14 cellular contexts compared by ENCODE assay signal in the genomic region with DNA sequence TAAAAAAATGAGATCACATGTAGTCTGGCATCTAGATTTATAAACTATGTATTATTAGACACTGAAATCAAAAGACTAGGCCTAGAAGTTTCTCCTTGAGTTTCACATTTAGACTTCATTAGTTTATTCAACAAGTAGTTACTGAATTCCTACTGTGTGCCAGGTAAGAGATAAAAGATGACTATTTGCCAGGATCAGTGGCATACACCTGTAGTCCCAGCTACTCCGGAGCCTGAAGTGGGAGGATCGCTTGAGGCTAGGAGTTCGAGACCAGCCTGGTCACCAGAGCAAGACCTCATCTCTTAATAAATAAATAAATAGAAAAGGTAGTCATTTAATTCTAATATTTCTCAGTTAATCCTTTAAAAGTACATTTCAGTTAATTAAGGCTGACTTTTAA. TPM values are rescaled to one million over a fixed set of nuclear protein-coding genes. Genes with fewer than 3 reads are reported as not detected.
A peak's percentile ranks its signal among the peaks of the same experiment; 100 is the strongest.
DNase-seq lines count a peak whose midpoint lies in the region; ATAC-seq and TF ChIP-seq lines count a peak whose summit lies in the region.
"Had no signal": no experiment of that assay in that cellular context is flagged by ENCODE, and none has a peak within 500 bp of the region (broad histone marks: within the 10 kb centered on the region; RNA-seq: fewer than 3 reads in every experiment).

No MANE protein-coding gene starts in this region.

- H3K4me3 ChIP-seq in breast epithelium, result no peak overlapping the region
- no peak overlapping the region for H3K4me3 ChIP-seq in SK-N-MC
- peak overlapping the region; percentile 91 to 96 for H3K4me3 ChIP-seq in foreskin fibroblast (ENCODE audit: low read depth in 1 of 2, low read length in 2 of 2)

- POLR2A ChIA-PET in MCF 10A (lab: Yijun Ruan, JAX), result interaction anchor here (0.9 kb wide), 1 partner anchor 377 kb away, joined by 3 read pairs; no protein-coding TSS in a partner anchor

- H3K4me1 ChIP-seq in breast epithelium, result no peaks in the 10 kb centered on the region

- no peaks in the 10 kb centered on the region for H3K27me3 ChIP-seq in breast epithelium
- H3K27me3 ChIP-seq: adrenal gland, gastrocnemius medialis, uterus had no signal

- H3K27ac Mint-ChIP-seq in MCF 10A (ENCODE audit: low read depth, unreplicated experiment), result peak overlapping the region; percentile 94
- H3K27ac Mint-ChIP-seq in type B pancreatic cell, result no peak overlapping the region

- intact Hi-C loops in MCF 10A (cut with micrococcal nuclease) (no loop called here), breast epithelium (cut with DNase I; ENCODE audit: low total_unique reads) (no loop called here)

- H3K36me3 ChIP-seq in breast epithelium, result no peaks in the 10 kb centered on the region
- peaks cover 28% of the 10 kb centered on the region for H3K36me3 ChIP-seq in SK-N-MC (ENCODE audit: insufficient read depth, low read length)
- H3K36me3 ChIP-seq: uterus had no signal

- H3K9me3 Mint-ChIP-seq in MCF 10A (ENCODE audit: unreplicated experiment) (no peaks in the 10 kb centered on the region), type B pancreatic cell (no peaks in the 10 kb centered on the region)
- H3K9me3 Mint-ChIP-seq: T-helper 1 cell treated with Interleukin-12 subunit alpha and Interleukin-12 subunit beta and Interleukin-4 antibody, amounts not matched to agents 30 μg/mL and 1 μg/mL, for 36 hours had no signal

- H3K27ac ChIP-seq in breast epithelium (no peak overlapping the region), SK-N-MC (no peak overlapping the region)
- H3K27ac ChIP-seq: adrenal gland, uterus had no signal

- no peak for TF ChIP-seq CTCF in MCF 10A (IDR thresholded peaks at IDR 0.05; ENCODE audit: unreplicated experiment)
- TF ChIP-seq CTCF in breast epithelium (IDR thresholded peaks at IDR 0.05), result no peak
- no peak for TF ChIP-seq CTCF in foreskin fibroblast (IDR thresholded peaks at IDR 0.05; ENCODE audit: low read depth, low read length)
- no peak for TF ChIP-seq CTCF in type B pancreatic cell (conservative IDR thresholded peaks at IDR 0.05)

- H3K9ac ChIP-seq in SK-N-MC (ENCODE audit: insufficient read length), result peak overlapping the region; percentile 81

- BruUV-seq in MCF 10A (replicated peaks; lab: Mats Ljungman, UMichigan), result no TSS peak

- no peak for TF ChIP-seq POLR2A in breast epithelium (IDR thresholded peaks at IDR 0.05)

- H3K36me3 Mint-ChIP-seq in MCF 10A (ENCODE audit: insufficient read depth, unreplicated experiment), result peaks cover 30% of the 10 kb centered on the region
- H3K36me3 Mint-ChIP-seq in type B pancreatic cell, result peaks cover 19% of the 10 kb centered on the region

- ATAC-seq in HG03097 (IDR thresholded peaks at IDR 0.05; ENCODE audit: low FRiP score, unreplicated experiment) (no peak), HG02981 (IDR thresholded peaks at IDR 0.05; ENCODE audit: unreplicated experiment) (no peak)
- ATAC-seq: gastrocnemius medialis had no signal

- H3K9me3 ChIP-seq in breast epithelium, result no peaks in the 10 kb centered on the region
- H3K9me3 ChIP-seq in SK-N-MC (ENCODE audit: low read depth, low read length), result no peaks in the 10 kb centered on the region
- H3K9me3 ChIP-seq: adrenal gland, gastrocnemius medialis, uterus had no signal

- no peaks in the 10 kb centered on the region for H3K27me3 Mint-ChIP-seq in MCF 10A (ENCODE audit: insufficient read depth, unreplicated experiment)
- H3K27me3 Mint-ChIP-seq in type B pancreatic cell, result no peaks in the 10 kb centered on the region

- no peak for DNase-seq in MCF 10A (ENCODE audit: unreplicated experiment)
- DNase-seq in breast epithelium (ENCODE audit: low spot score in 2 of 2), result no peak
- DNase-seq in SK-N-MC (ENCODE audit: low read depth, low spot score), result no peak
- no peak for DNase-seq in foreskin fibroblast
- no peak for DNase-seq in type B pancreatic cell (ENCODE audit: extremely low spot score, unreplicated experiment)
- DNase-seq in CD1c-positive myeloid dendritic cell (ENCODE audit: extremely low spot score), result no peak
- DNase-seq: adrenal gland; dermis blood vessel endothelial cell; gastrocnemius medialis; stimulated activated CD4-positive, alpha-beta T cell treated with anti-CD3 and anti-CD28 coated beads, Interleukin-12 subunit alpha, Interleukin-12 subunit beta, amount 100 ng/mL, for 4 hours; uterus had no signal

- H3K4me3 Mint-ChIP-seq in MCF 10A (ENCODE audit: unreplicated experiment) (peak overlapping the region; percentile 92), type B pancreatic cell (peak overlapping the region; percentile 64)

- CTCF ChIA-PET in MCF 10A (lab: Yijun Ruan, JAX), result interaction anchor here (2.9 kb wide), 1 partner anchor 14 kb away, joined by 14 read pairs; no protein-coding TSS in a partner anchor

- peaks cover 7% of the 10 kb centered on the region for H3K4me1 Mint-ChIP-seq in MCF 10A (ENCODE audit: insufficient read depth, unreplicated experiment)
- peaks cover 20% of the 10 kb centered on the region for H3K4me1 Mint-ChIP-seq in type B pancreatic cell (ENCODE audit: unreplicated experiment)

RNA-seq across cellular contexts. Expression of a gene that starts 2.1 kb away (rescaled TPM):
- total RNA-seq in MCF 10A (2022) (59.4 and 69.0 TPM in 2 replicates), breast epithelium (100 to 1,000 TPM in 1 of 3 donors, 10 to 100 TPM in 2; 21.7 to 117 (median 31.8) TPM), type B pancreatic cell (ENCODE audit: low replicate concordance) (41.3 and 54.1 TPM in 2 replicates)

Comparison
In these comparisons a context has a peak if more than half of its experiments do, and no peak if none do; other contexts are left out.
1. H3K4me3 ChIP-seq: peak in foreskin fibroblast (2 of 2); none in breast epithelium (0 of 3) and SK-N-MC (single experiment).